Comparison of ENCODE assay signal across 8 cellular contexts in the genomic region with DNA sequence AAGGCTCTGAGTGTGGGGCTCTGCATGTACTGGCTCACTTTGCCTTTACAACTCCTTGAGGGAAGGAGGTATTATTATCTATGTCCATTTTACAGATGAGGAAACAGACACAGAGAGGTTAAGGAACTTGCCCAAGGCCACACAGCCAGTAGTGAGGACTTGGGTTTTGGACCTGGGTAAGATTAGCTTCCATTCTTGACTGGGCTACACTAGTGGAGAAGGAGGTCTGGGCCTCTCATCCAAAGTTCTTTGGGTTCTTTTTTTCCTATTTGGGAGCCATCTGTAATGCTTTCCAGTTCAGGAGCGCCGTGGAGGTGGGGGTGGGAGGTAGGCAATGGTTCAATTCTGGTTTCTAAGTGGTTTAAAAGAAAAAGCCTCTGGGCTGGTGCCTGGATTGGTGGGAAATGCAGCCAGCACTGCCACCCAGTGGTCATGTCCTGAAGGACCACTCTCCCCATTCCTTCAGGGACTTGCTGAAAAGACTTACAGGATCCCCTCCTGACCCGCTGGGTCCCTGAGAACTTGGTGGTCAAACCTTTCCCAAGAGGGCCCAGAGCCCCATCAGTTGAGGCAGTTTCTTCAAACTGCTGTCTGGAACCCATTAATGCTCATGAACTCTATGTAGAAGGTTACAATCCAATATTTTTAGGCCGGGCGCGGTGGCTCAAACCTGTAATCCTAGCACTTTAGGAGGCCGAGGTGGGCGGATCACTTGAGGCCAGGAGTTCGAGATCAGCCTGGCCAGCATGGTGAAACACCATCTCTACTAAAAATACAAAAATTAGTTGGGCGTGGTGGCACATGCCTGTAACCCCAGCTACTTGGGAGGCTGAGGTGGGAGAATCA. TPM values are rescaled to one million over a fixed set of nuclear protein-coding genes. Genes with fewer than 3 reads are reported as not detected.
DNase-seq lines count a peak whose midpoint lies in the region; ATAC-seq and TF ChIP-seq lines count a peak whose summit lies in the region.

No MANE protein-coding gene starts in this region.

- H3K27ac ChIP-seq in parathyroid adenoma: no peak overlapping the region

- H3K27me3 ChIP-seq in parathyroid adenoma (ENCODE audit: control insufficient read depth, insufficient read depth, low read length): no peaks in the 10 kb centered on the region

- peak; percentile 89 for TF ChIP-seq CTCF in parathyroid adenoma (IDR thresholded peaks at IDR 0.05)

- no peak overlapping the region for H3K9ac ChIP-seq in parathyroid adenoma

- H3K4me1 ChIP-seq in parathyroid adenoma: no peaks in the 10 kb centered on the region

- no peaks in the 10 kb centered on the region for H3K9me3 ChIP-seq in parathyroid adenoma (ENCODE audit: control insufficient read depth, low read length)

- no peak overlapping the region for H3K4me2 ChIP-seq in parathyroid adenoma (ENCODE audit: low read length)

- ATAC-seq in GM19452 (IDR thresholded peaks at IDR 0.05; ENCODE audit: unreplicated experiment): peak; percentile 85

- H2AFZ ChIP-seq in parathyroid adenoma: no peak overlapping the region

- DNase-seq in COR-L47 (lab: John Stamatoyannopoulos, UW) (peak; percentile 61), HuH-7 (ENCODE audit: low spot score) (peak; percentile 85), SHP77 treated with DMSO at 0.1 percent for 48 hours (lab: John Stamatoyannopoulos, UW) (peak; percentile 22), glomerular endothelial cell (ENCODE audit: extremely low read depth, low read depth, low spot score) (peak; percentile 58), NK-92 (lab: John Stamatoyannopoulos, UW; ENCODE audit: unreplicated experiment) (no peak)
- peak in 3 of 4 experiments; percentile 19 to 59 (median 32) for DNase-seq in activated naive CD4-positive, alpha-beta T cell (lab: John Stamatoyannopoulos, UW)

- H3K4me3 ChIP-seq in parathyroid adenoma (ENCODE audit: low read depth, low read length): no peak overlapping the region

- H3K36me3 ChIP-seq in parathyroid adenoma (ENCODE audit: control insufficient read depth, insufficient read depth, low read length): no peaks in the 10 kb centered on the region

- H3K79me2 ChIP-seq in parathyroid adenoma: no peaks in the 10 kb centered on the region

RNA-seq across cellular contexts. Expression of a gene that starts 38.6 kb away (rescaled TPM):
- total RNA-seq in glomerular endothelial cell: not detected in 2 replicates

RNA-seq across cellular contexts. Expression of a gene that starts 50.3 kb away (rescaled TPM):
- 9.5 and 18.4 TPM in 2 replicates for total RNA-seq in glomerular endothelial cell

RNA-seq across cellular contexts. Expression of a gene that starts 51.0 kb away (rescaled TPM):
- 68.3 and 69.5 TPM in 2 replicates for total RNA-seq in glomerular endothelial cell
